1 cellular context compared by ENCODE assay signal in genomic region chr10:70109064-70109729, GRCh38.
TF ChIP-seq lines count a peak whose summit lies in the region.

No MANE protein-coding gene starts in this region.

TF ChIP-seq in HepG2, 621 proteins besides CTCF, POLR2A, EP300 and RAD21 (continued from another document):
- TF ChIP-seq ZNF367 (CRISPR knock-in tag; IDR thresholded peaks at IDR 0.05; ENCODE audit: borderline replicate concordance) (0 out of 2 replicates have a peak, but pooled peaks have one; percentile 44), PLSCR1 (CRISPR knock-in tag; IDR thresholded peaks at IDR 0.05; ENCODE audit: borderline replicate concordance) (no peak), MEIS2 (CRISPR knock-in tag; IDR thresholded peaks at IDR 0.05) (peak; percentile 59; the same call in 1 of the 2 replicates), IRF2 (CRISPR knock-in tag; IDR thresholded peaks at IDR 0.05) (peak; percentile 82), ZFX (CRISPR knock-in tag; IDR thresholded peaks at IDR 0.05; ENCODE audit: low read depth) (peak; percentile 37), LCORL (IDR thresholded peaks at IDR 0.05) (no peak), LCORL (CRISPR knock-in tag; IDR thresholded peaks at IDR 0.05) (peak; percentile 85), TBX2 (CRISPR knock-in tag; IDR thresholded peaks at IDR 0.05; ENCODE audit: borderline replicate concordance) (peak; percentile 43; the same call in 1 of the 2 replicates), HIVEP1 (CRISPR knock-in tag; IDR thresholded peaks at IDR 0.05) (peak; percentile 59; the same call in 1 of the 2 replicates), ZNF333 (CRISPR knock-in tag; IDR thresholded peaks at IDR 0.05; ENCODE audit: borderline replicate concordance) (peak; percentile 22; the same call in 1 of the 2 replicates), CCDC6 (CRISPR knock-in tag; IDR thresholded peaks at IDR 0.05) (no peak), AGO2 (optimal IDR thresholded peaks at IDR 0.05; ENCODE audit: low read depth, low read length) (peak; percentile 53), SYNCRIP (IDR thresholded peaks at IDR 0.05; ENCODE audit: insufficient read depth, low read depth, low read length) (no peak), ZNF772 (CRISPR knock-in tag; IDR thresholded peaks at IDR 0.05) (peak; percentile 5; the same call in 1 of the 2 replicates), ZSCAN20 (CRISPR knock-in tag; IDR thresholded peaks at IDR 0.05; ENCODE audit: borderline replicate concordance) (0 out of 2 replicates have a peak, but pooled peaks have one; percentile 53), HMG20B (CRISPR knock-in tag; conservative IDR thresholded peaks at IDR 0.05) (no peak), ZSCAN12 (CRISPR knock-in tag; IDR thresholded peaks at IDR 0.05) (peak; percentile 35; the same call in 1 of the 2 replicates), SATB2 (CRISPR knock-in tag; IDR thresholded peaks at IDR 0.05) (peak; percentile 65; the same call in 1 of the 2 replicates), ARHGAP35 (CRISPR knock-in tag; IDR thresholded peaks at IDR 0.05; ENCODE audit: borderline replicate concordance) (no peak), ZNF724P (CRISPR knock-in tag; IDR thresholded peaks at IDR 0.05; ENCODE audit: borderline replicate concordance) (no peak), KAT8 (CRISPR knock-in tag; IDR thresholded peaks at IDR 0.05) (peak; percentile 61), TRIM24 (CRISPR knock-in tag; IDR thresholded peaks at IDR 0.05) (peak; percentile 50; the same call in 1 of the 2 replicates), ATM (IDR thresholded peaks at IDR 0.05; ENCODE audit: borderline replicate concordance) (no peak), IKZF5 (CRISPR knock-in tag; IDR thresholded peaks at IDR 0.05) (peak; percentile 76), ZBTB20 (CRISPR knock-in tag; IDR thresholded peaks at IDR 0.05; ENCODE audit: borderline replicate concordance, low read depth) (peak; percentile 35; the same call in 1 of the 2 replicates)
